ENCODE assay signal across 9 cellular contexts in genomic region chrX:13646154-13646549, GRCh38. TPM values are rescaled to one million over a fixed set of nuclear protein-coding genes. Genes with fewer than 3 reads are reported as not detected.
DNase-seq lines count a peak whose midpoint lies in the region; ATAC-seq and TF ChIP-seq lines count a peak whose summit lies in the region.
"Had no signal": no experiment of that assay in that cellular context is flagged by ENCODE, and none has a peak within 500 bp of the region (broad histone marks: within the 10 kb centered on the region; RNA-seq: fewer than 3 reads in every experiment).

No MANE protein-coding gene starts in this region.

- H4K20me1 ChIP-seq in hepatocyte (ENCODE audit: insufficient read depth, poor library complexity, severe bottlenecking): no peaks in the 10 kb centered on the region
- H4K20me1 ChIP-seq in smooth muscle cell (ENCODE audit: low read depth): no peaks in the 10 kb centered on the region

- H3K4me2 ChIP-seq in hepatocyte (no peak overlapping the region), smooth muscle cell (no peak overlapping the region)

- CTCF ChIA-PET in HEK293 (lab: Yijun Ruan, JAX): interaction anchor here (0.5 to 5.0 kb wide), 54 partner anchors 9 to 1207 kb away, joined by 3 to 86 read pairs (median 4); partner anchors contain the start of gene OFD1

- no peak for ATAC-seq in GM19397 (IDR thresholded peaks at IDR 0.05; ENCODE audit: unreplicated experiment)

- H3F3A ChIP-seq in smooth muscle cell (ENCODE audit: low read depth): no peaks in the 10 kb centered on the region

- peaks cover 5% of the 10 kb centered on the region; the same call in 1 of the 2 replicates for H3K4me1 ChIP-seq in HEK293 (ENCODE audit: control insufficient read depth, insufficient read depth, low read length)
- H3K4me1 ChIP-seq in NT2/D1 (ENCODE audit: insufficient read depth, insufficient read length): no peaks in the 10 kb centered on the region
- peaks cover 8% of the 10 kb centered on the region for H3K4me1 ChIP-seq in hepatocyte (ENCODE audit: insufficient read depth)
- no peaks in the 10 kb centered on the region for H3K4me1 ChIP-seq in smooth muscle cell (ENCODE audit: low read depth)

- H3K27ac ChIP-seq in HEK293 (ENCODE audit: extremely low read depth, low read depth, low read length): no peak overlapping the region; the same call in 1 of the 2 replicates
- peak overlapping the region; percentile 13 for H3K27ac ChIP-seq in hepatocyte
- H3K27ac ChIP-seq in smooth muscle cell (ENCODE audit: low read depth): peak overlapping the region; percentile 88
- H3K27ac ChIP-seq: SK-N-MC had no signal

- peak; percentile 22 for DNase-seq in COR-L47 (lab: John Stamatoyannopoulos, UW)
- peak; percentile 54 for DNase-seq in NT2/D1 (ENCODE audit: low read depth, low spot score)
- DNase-seq in anterior cingulate cortex (lab: John Stamatoyannopoulos, UW): peak in 49 of 58 donors; percentile 0 to 50 (median 19)
- peak; percentile 75 for DNase-seq in hepatocyte (ENCODE audit: low spot score)
- DNase-seq in smooth muscle cell (lab: John Stamatoyannopoulos, UW; ENCODE audit: unreplicated experiment): no peak
- no peak for DNase-seq in activated T-helper 1 cell treated with anti-CD3 and anti-CD28 coated beads, Interleukin-12 subunit alpha, Interleukin-12 subunit beta, Interleukin-2, Interleukin-4 antibody, amounts not matched to agents 30 ng/mL and 10 ng/mL and 1 ng/mL, durations not matched to agents 14 hours and 24 hours and 36 hours (ENCODE audit: low spot score)

- 54% methylated on average over 3 of the region's 3 CpGs for WGBS in hepatocyte (ENCODE audit: low lambda C conversion rate, missing lambda C conversion rate)
- 40% methylated on average over 3 of the region's 3 CpGs for WGBS in smooth muscle cell (ENCODE audit: low lambda C conversion rate)

- intact Hi-C loops in activated T-helper 1 cell treated with anti-CD3 and anti-CD28 coated beads, Interleukin-12 subunit alpha, Interleukin-12 subunit beta, Interleukin-2, Interleukin-4 antibody, amounts not matched to agents 30 ng/mL and 10 ng/mL and 1 ng/mL, durations not matched to agents 14 hours and 24 hours and 36 hours (cut with micrococcal nuclease): loop anchor here (1.0 kb wide), 1 partner anchor 140 kb away; no protein-coding TSS in a partner anchor

- H3K27ac Mint-ChIP-seq in activated T-helper 1 cell treated with anti-CD3 and anti-CD28 coated beads, Interleukin-12 subunit alpha, Interleukin-12 subunit beta, Interleukin-2, Interleukin-4 antibody, amounts not matched to agents 30 ng/mL and 10 ng/mL and 1 ng/mL, durations not matched to agents 14 hours and 24 hours and 36 hours: no peak overlapping the region

- H3K9me3 Mint-ChIP-seq in activated T-helper 1 cell treated with anti-CD3 and anti-CD28 coated beads, Interleukin-12 subunit alpha, Interleukin-12 subunit beta, Interleukin-2, Interleukin-4 antibody, amounts not matched to agents 30 ng/mL and 10 ng/mL and 1 ng/mL, durations not matched to agents 14 hours and 24 hours and 36 hours: no peaks in the 10 kb centered on the region

- no peaks in the 10 kb centered on the region for H3K9me2 ChIP-seq in hepatocyte (replicated peaks; ENCODE audit: insufficient read depth)

- H3K4me3 Mint-ChIP-seq in activated T-helper 1 cell treated with anti-CD3 and anti-CD28 coated beads, Interleukin-12 subunit alpha, Interleukin-12 subunit beta, Interleukin-2, Interleukin-4 antibody, amounts not matched to agents 30 ng/mL and 10 ng/mL and 1 ng/mL, durations not matched to agents 14 hours and 24 hours and 36 hours: no peak overlapping the region

- POLR2A ChIA-PET in HEK293 (lab: Yijun Ruan, JAX): interaction anchor here (0.9 to 1.1 kb wide), 3 partner anchors 23 to 89 kb away, joined by 3 read pairs; partner anchors contain the start of genes OFD1 and TRAPPC2

- peak overlapping the region; percentile 46 for H2AFZ ChIP-seq in hepatocyte
- H2AFZ ChIP-seq in smooth muscle cell (ENCODE audit: low read depth): peak overlapping the region; percentile 36

- no peak overlapping the region for H3K9ac ChIP-seq in NT2/D1 (ENCODE audit: insufficient read length, low read depth)
- no peak overlapping the region for H3K9ac ChIP-seq in smooth muscle cell (ENCODE audit: low read depth)

- no peaks in the 10 kb centered on the region for H3K36me3 ChIP-seq in HEK293 (ENCODE audit: control insufficient read depth in 2 of 2, insufficient read depth in 1 of 2, low read length in 2 of 2)
- H3K36me3 ChIP-seq in NT2/D1 (ENCODE audit: insufficient read depth, insufficient read length, low read length): no peaks in the 10 kb centered on the region
- no peaks in the 10 kb centered on the region for H3K36me3 ChIP-seq in hepatocyte (replicated peaks; ENCODE audit: insufficient read depth, low read depth)
- no peaks in the 10 kb centered on the region for H3K36me3 ChIP-seq in smooth muscle cell (ENCODE audit: low read depth)

- no peaks in the 10 kb centered on the region for H3K9me3 ChIP-seq in HEK293 (ENCODE audit: control insufficient read depth, insufficient read depth, low read depth, low read length)
- no peaks in the 10 kb centered on the region for H3K9me3 ChIP-seq in NT2/D1 (ENCODE audit: insufficient read depth, low read length)
- H3K9me3 ChIP-seq in hepatocyte (ENCODE audit: low read depth): no peaks in the 10 kb centered on the region
- no peaks in the 10 kb centered on the region for H3K9me3 ChIP-seq in smooth muscle cell (replicated peaks; ENCODE audit: low read depth)

- H3K79me2 ChIP-seq in hepatocyte (no peaks in the 10 kb centered on the region), smooth muscle cell (ENCODE audit: low read depth) (no peaks in the 10 kb centered on the region)

- peaks cover 16% of the 10 kb centered on the region for H3K4me1 Mint-ChIP-seq in activated T-helper 1 cell treated with anti-CD3 and anti-CD28 coated beads, Interleukin-12 subunit alpha, Interleukin-12 subunit beta, Interleukin-2, Interleukin-4 antibody, amounts not matched to agents 30 ng/mL and 10 ng/mL and 1 ng/mL, durations not matched to agents 14 hours and 24 hours and 36 hours (ENCODE audit: low read depth)

- H3K4me3 ChIP-seq in HEK293 (ENCODE audit: low read depth, low read length): no peak overlapping the region
- no peak overlapping the region for H3K4me3 ChIP-seq in NT2/D1 (ENCODE audit: insufficient read length, low read depth)
- H3K4me3 ChIP-seq in hepatocyte: no peak overlapping the region
- H3K4me3 ChIP-seq in smooth muscle cell: no peak overlapping the region
- H3K4me3 ChIP-seq: SK-N-MC had no signal

- H3K27me3 ChIP-seq in NT2/D1 (ENCODE audit: insufficient read depth, insufficient read length) (no peaks in the 10 kb centered on the region), hepatocyte (no peaks in the 10 kb centered on the region), smooth muscle cell (ENCODE audit: low read depth) (no peaks in the 10 kb centered on the region)

- no peaks in the 10 kb centered on the region for H3K27me3 Mint-ChIP-seq in activated T-helper 1 cell treated with anti-CD3 and anti-CD28 coated beads, Interleukin-12 subunit alpha, Interleukin-12 subunit beta, Interleukin-2, Interleukin-4 antibody, amounts not matched to agents 30 ng/mL and 10 ng/mL and 1 ng/mL, durations not matched to agents 14 hours and 24 hours and 36 hours (ENCODE audit: insufficient read depth)

- TF ChIP-seq CTCF in HEK293 (tag by site-specific recombination; IDR thresholded peaks at IDR 0.05) (no peak; the same call in 1 of the 2 replicates), hepatocyte (IDR thresholded peaks at IDR 0.05; ENCODE audit: poor library complexity) (peak; percentile 64), smooth muscle cell (IDR thresholded peaks at IDR 0.05; ENCODE audit: borderline replicate concordance, insufficient read depth, poor library complexity, severe bottlenecking) (peak; percentile 61)

- H3K36me3 Mint-ChIP-seq in activated T-helper 1 cell treated with anti-CD3 and anti-CD28 coated beads, Interleukin-12 subunit alpha, Interleukin-12 subunit beta, Interleukin-2, Interleukin-4 antibody, amounts not matched to agents 30 ng/mL and 10 ng/mL and 1 ng/mL, durations not matched to agents 14 hours and 24 hours and 36 hours (ENCODE audit: low read depth): no peaks in the 10 kb centered on the region

TF ChIP-seq in HEK293, 187 proteins besides CTCF, POLR2A, EP300 and RAD21 (continues in another document):
- TF ChIP-seq ZNF660 (tag by site-specific recombination; IDR thresholded peaks at IDR 0.05) (peak; percentile 71; the same call in 1 of the 2 replicates), INSM2 (tag by site-specific recombination; IDR thresholded peaks at IDR 0.05) (no peak), ZBTB17 (tag by site-specific recombination; IDR thresholded peaks at IDR 0.05) (peak; percentile 53; the same call in 1 of the 2 replicates), ZNF23 (tag by site-specific recombination; IDR thresholded peaks at IDR 0.05; ENCODE audit: borderline replicate concordance) (no peak), ZFP69B (tag by site-specific recombination; IDR thresholded peaks at IDR 0.05) (peak; percentile 56; the same call in 1 of the 2 replicates), ZNF394 (tag by site-specific recombination; IDR thresholded peaks at IDR 0.05; ENCODE audit: borderline replicate concordance) (no peak; the same call in 1 of the 2 replicates)

RNA-seq across cellular contexts. Expression of gene TCEANC, which starts 6.8 kb away (rescaled TPM):
- total RNA-seq in hepatocyte (5.4 and 5.5 TPM in 2 replicates), smooth muscle cell (2.5 and 2.6 TPM in 2 replicates)
- polyA plus RNA-seq in hepatocyte (1.8 and 2.0 TPM in 2 replicates), smooth muscle cell (1.2 and 1.9 TPM in 2 replicates)
- 3.9 and 5.0 TPM in 2 replicates for total RNA-seq in activated T-helper 1 cell treated with anti-CD3 and anti-CD28 coated beads, Interleukin-12 subunit alpha, Interleukin-12 subunit beta, Interleukin-2, Interleukin-4 antibody, amounts not matched to agents 30 ng/mL and 10 ng/mL and 1 ng/mL, durations not matched to agents 14 hours and 24 hours and 36 hours

RNA-seq across cellular contexts. Expression of gene RAB9A, which starts 42.8 kb away (rescaled TPM):
- total RNA-seq in hepatocyte: 66.1 and 73.0 TPM in 2 replicates
- polyA plus RNA-seq in hepatocyte: 51.2 and 53.9 TPM in 2 replicates
- total RNA-seq in smooth muscle cell: 25.8 and 42.3 TPM in 2 replicates
- 22.1 and 31.5 TPM in 2 replicates for polyA plus RNA-seq in smooth muscle cell
- total RNA-seq in activated T-helper 1 cell treated with anti-CD3 and anti-CD28 coated beads, Interleukin-12 subunit alpha, Interleukin-12 subunit beta, Interleukin-2, Interleukin-4 antibody, amounts not matched to agents 30 ng/mL and 10 ng/mL and 1 ng/mL, durations not matched to agents 14 hours and 24 hours and 36 hours: 9.4 and 11.8 TPM in 2 replicates

Comparison
In these comparisons a context has a peak if more than half of its experiments do, and no peak if none do; other contexts are left out.
1. DNase-seq: peak in COR-L47 (single experiment), NT2/D1 (single experiment), anterior cingulate cortex (49 of 58) and hepatocyte (single experiment); none in smooth muscle cell (single experiment) and activated T-helper 1 cell treated with anti-CD3 and anti-CD28 coated beads, Interleukin-12 subunit alpha, Interleukin-12 subunit beta, Interleukin-2, Interleukin-4 antibody, amounts not matched to agents 30 ng/mL and 10 ng/mL and 1 ng/mL, durations not matched to agents 14 hours and 24 hours and 36 hours (single experiment).